ENCODE assay signal across 17 cellular contexts in the genomic region with DNA sequence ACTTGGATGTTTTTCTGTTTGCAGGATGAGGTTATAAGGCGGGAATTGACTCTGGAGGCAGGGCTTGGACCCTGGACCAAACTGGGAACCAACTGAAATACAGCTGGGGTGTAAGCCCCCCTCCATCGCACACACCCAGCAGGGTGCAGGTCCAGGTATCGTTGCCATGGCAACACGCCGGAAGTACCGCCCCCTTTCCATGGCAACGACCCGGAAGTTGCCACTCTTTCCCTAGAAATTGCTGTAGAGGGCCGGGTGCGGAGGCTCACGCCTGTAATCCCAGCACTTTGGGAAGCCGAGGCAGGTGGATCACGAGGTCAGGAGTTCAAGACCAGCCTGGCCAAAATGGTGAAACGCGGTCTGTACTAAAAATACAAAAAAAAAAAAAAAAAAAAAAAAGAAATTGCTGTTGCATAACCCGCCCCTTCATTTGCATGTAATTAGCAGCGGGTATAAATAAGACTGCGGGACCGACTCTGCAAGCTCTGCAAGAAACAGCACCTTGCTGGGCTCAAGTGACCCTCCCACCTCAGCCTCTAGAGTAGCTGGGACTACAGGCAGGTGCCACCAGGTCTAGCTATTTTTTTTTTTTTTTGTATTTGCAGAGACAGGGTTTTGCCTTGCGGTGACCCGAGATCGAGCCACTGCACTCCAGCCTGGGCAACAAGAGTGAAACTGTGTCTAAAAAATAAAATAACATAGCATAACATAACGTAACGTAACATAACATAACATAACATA.
DNase-seq lines count a peak whose midpoint lies in the region; ATAC-seq lines count a peak whose summit lies in the region.
"Had no signal": no experiment of that assay in that cellular context is flagged by ENCODE, and none has a peak within 500 bp of the region (broad histone marks: within the 10 kb centered on the region; RNA-seq: fewer than 3 reads in every experiment).

No MANE protein-coding gene starts in this region.

- intact Hi-C loops in posterior vena cava (cut with DNase I), result no loop called here

- H3K4me1 Mint-ChIP-seq in activated CD4-positive, alpha-beta T cell treated with anti-CD3 and anti-CD28 coated beads, Interleukin-2, amount 10 ng/mL, durations not matched to agents 7 days and 5 days, result no peaks in the 10 kb centered on the region
- peaks cover 4% of the 10 kb centered on the region for H3K4me1 Mint-ChIP-seq in activated naive CD8-positive, alpha-beta T cell treated with anti-CD3 and anti-CD28 coated beads for 36 hours

- in situ Hi-C loops in KBM-7 (cut with MboI; ENCODE audit: low pct_unique_long_range_greater_than_20kb, low sequenced_read_pairs), result no loop called here

- DNase-seq in activated CD4-positive, alpha-beta T cell treated with anti-CD3 and anti-CD28 coated beads, Interleukin-2, amount 10 ng/mL, durations not matched to agents 7 days and 5 days, result peak; percentile 10
- no peak for DNase-seq in activated CD4-positive, alpha-beta T cell treated with anti-CD3 and anti-CD28 coated beads for 48 hours
- DNase-seq in KBM-7 (peak; percentile 48), posterior vena cava (ENCODE audit: low spot score) (peak; percentile 58), epidermal melanocyte (ENCODE audit: insufficient read length, low spot score) (no peak), dedifferentiated amniotic fluid mesenchymal stem cell (ENCODE audit: extremely low spot score) (no peak)
- DNase-seq in activated naive CD8-positive, alpha-beta T cell treated with anti-CD3 and anti-CD28 coated beads for 36 hours, result peak; percentile 2
- DNase-seq: effector memory CD4-positive, alpha-beta T cell; GDM1; HCEC 1CT; left ventricle myocardium superior; NCI-H1694; stimulated activated naive CD4-positive, alpha-beta T cell treated with Interleukin-2 at 50 U/mL for 16 hours; T-cell had no signal

- peaks cover 2% of the 10 kb centered on the region for H3K27me3 Mint-ChIP-seq in activated CD4-positive, alpha-beta T cell treated with anti-CD3 and anti-CD28 coated beads, Interleukin-2, amount 10 ng/mL, durations not matched to agents 7 days and 5 days
- peaks cover 26% of the 10 kb centered on the region for H3K27me3 Mint-ChIP-seq in activated naive CD8-positive, alpha-beta T cell treated with anti-CD3 and anti-CD28 coated beads for 36 hours

- no peak overlapping the region for H3K4me3 Mint-ChIP-seq in activated CD4-positive, alpha-beta T cell treated with anti-CD3 and anti-CD28 coated beads, Interleukin-2, amount 10 ng/mL, durations not matched to agents 7 days and 5 days
- H3K4me3 Mint-ChIP-seq in activated naive CD8-positive, alpha-beta T cell treated with anti-CD3 and anti-CD28 coated beads for 36 hours, result no peak overlapping the region
- H3K4me3 Mint-ChIP-seq: activated naive CD4-positive, alpha-beta T cell treated with anti-CD3 and anti-CD28 coated beads, Interleukin-2, amount 50 U/mL, for 24 hours; T-cell had no signal

- POLR2A ChIA-PET in activated CD4-positive, alpha-beta T cell treated with anti-CD3 and anti-CD28 coated beads, Interleukin-2, amount 10 ng/mL, durations not matched to agents 7 days and 5 days (lab: Charles Lee), result no interaction called here

- CTCF ChIA-PET in activated CD4-positive, alpha-beta T cell treated with anti-CD3 and anti-CD28 coated beads, Interleukin-2, amount 10 ng/mL, durations not matched to agents 7 days and 5 days (lab: Charles Lee), result no interaction called here

- H3K36me3 Mint-ChIP-seq in activated CD4-positive, alpha-beta T cell treated with anti-CD3 and anti-CD28 coated beads, Interleukin-2, amount 10 ng/mL, durations not matched to agents 7 days and 5 days (ENCODE audit: low read depth), result no peaks in the 10 kb centered on the region
- H3K36me3 Mint-ChIP-seq in activated naive CD8-positive, alpha-beta T cell treated with anti-CD3 and anti-CD28 coated beads for 36 hours, result peaks cover 7% of the 10 kb centered on the region
- H3K36me3 Mint-ChIP-seq: IgD-negative memory B cell had no signal

- H3K27ac Mint-ChIP-seq in activated CD4-positive, alpha-beta T cell treated with anti-CD3 and anti-CD28 coated beads, Interleukin-2, amount 10 ng/mL, durations not matched to agents 7 days and 5 days, result no peak overlapping the region
- H3K27ac Mint-ChIP-seq in activated naive CD8-positive, alpha-beta T cell treated with anti-CD3 and anti-CD28 coated beads for 36 hours, result no peak overlapping the region
- H3K27ac Mint-ChIP-seq: activated naive CD4-positive, alpha-beta T cell treated with anti-CD3 and anti-CD28 coated beads, Interleukin-2, amount 50 U/mL, for 24 hours; T-cell had no signal

- H3K9me3 Mint-ChIP-seq in activated CD4-positive, alpha-beta T cell treated with anti-CD3 and anti-CD28 coated beads, Interleukin-2, amount 10 ng/mL, durations not matched to agents 7 days and 5 days, result peaks cover 13% of the 10 kb centered on the region
- H3K9me3 Mint-ChIP-seq in activated naive CD8-positive, alpha-beta T cell treated with anti-CD3 and anti-CD28 coated beads for 36 hours, result peaks cover 15% of the 10 kb centered on the region

- ATAC-seq in HG03175 (IDR thresholded peaks at IDR 0.05; ENCODE audit: unreplicated experiment), result no peak
- ATAC-seq: left ventricle myocardium superior, T-cell had no signal

Comparison
In these comparisons a context has a peak if more than half of its experiments do, and no peak if none do; other contexts are left out.
1. DNase-seq: peak in activated CD4-positive, alpha-beta T cell treated with anti-CD3 and anti-CD28 coated beads, Interleukin-2, amount 10 ng/mL, durations not matched to agents 7 days and 5 days (single experiment), KBM-7 (single experiment), activated naive CD8-positive, alpha-beta T cell treated with anti-CD3 and anti-CD28 coated beads for 36 hours (single experiment) and posterior vena cava (single experiment); none in activated CD4-positive, alpha-beta T cell treated with anti-CD3 and anti-CD28 coated beads for 48 hours (single experiment), epidermal melanocyte (single experiment) and dedifferentiated amniotic fluid mesenchymal stem cell (single experiment).